ENCODE assay signal across 9 cellular contexts in genomic region chr1:90835172-90835660, GRCh38.
DNase-seq lines count a peak whose midpoint lies in the region; ATAC-seq and TF ChIP-seq lines count a peak whose summit lies in the region.
"Had no signal": no experiment of that assay in that cellular context is flagged by ENCODE, and none has a peak within 500 bp of the region (broad histone marks: within the 10 kb centered on the region; RNA-seq: fewer than 3 reads in every experiment).

No MANE protein-coding gene starts in this region.

- peaks cover 95% of the 10 kb centered on the region for H3K27me3 ChIP-seq in HUES48 (ENCODE audit: control insufficient read depth, insufficient read depth, low read length)
- H3K27me3 ChIP-seq in esophagus muscularis mucosa = peaks cover 0 to 92% (median 46%) of the 10 kb centered on the region in 4 donors

- no peak overlapping the region for H3K9ac ChIP-seq in HUES48 (ENCODE audit: low read depth, low read length)

- H3K9me3 Mint-ChIP-seq in nephron progenitor cell = no peaks in the 10 kb centered on the region

- no peaks in the 10 kb centered on the region for H3K36me3 Mint-ChIP-seq in nephron progenitor cell (ENCODE audit: low read depth)

- H3K9me3 ChIP-seq in HUES48 (ENCODE audit: control insufficient read depth, insufficient read depth, low read length) (no peaks in the 10 kb centered on the region), esophagus muscularis mucosa (no peaks in the 10 kb centered on the region)
- H3K9me3 ChIP-seq: Caco-2 had no signal

- 37% methylated on average over 16 of the region's 33 CpGs for WGBS in esophagus muscularis mucosa

- intact Hi-C loops in esophagus muscularis mucosa (cut with DNase I) = no loop called here

- H3K4me3 ChIP-seq in HUES48 (ENCODE audit: low read depth, low read length) (peak overlapping the region; percentile 57), esophagus muscularis mucosa (peak overlapping the region; percentile 44 to 53 (median 48))

- TF ChIP-seq CTCF in esophagus muscularis mucosa (IDR thresholded peaks at IDR 0.05) (no peak), nephron progenitor cell (IDR thresholded peaks at IDR 0.05) (no peak)

- H3K4me1 ChIP-seq in HUES48 (ENCODE audit: control insufficient read depth, insufficient read depth, low read length) (peaks cover 61% of the 10 kb centered on the region), esophagus muscularis mucosa (peaks cover 11 to 23% (median 22%) of the 10 kb centered on the region in 4 donors)
- H3K4me1 ChIP-seq: Caco-2 had no signal

- H3K27me3 Mint-ChIP-seq in nephron progenitor cell (ENCODE audit: low read depth, poor library complexity) = peaks cover 100% of the 10 kb centered on the region

- no peaks in the 10 kb centered on the region for H3K36me3 ChIP-seq in HUES48 (ENCODE audit: control insufficient read depth, insufficient read depth, low read length)
- H3K36me3 ChIP-seq in esophagus muscularis mucosa = no peaks in the 10 kb centered on the region

- no peak for ATAC-seq in GM21717 (IDR thresholded peaks at IDR 0.05; ENCODE audit: unreplicated experiment)
- no peak for ATAC-seq in HG03196 (IDR thresholded peaks at IDR 0.05; ENCODE audit: unreplicated experiment)

- no peak overlapping the region for H3K27ac Mint-ChIP-seq in nephron progenitor cell

- H3K27ac ChIP-seq in HUES48 (ENCODE audit: low read depth, low read length) = no peak overlapping the region
- no peak overlapping the region for H3K27ac ChIP-seq in esophagus muscularis mucosa (replicated peaks in 1 of 4)

- no peak overlapping the region for H3K4me3 Mint-ChIP-seq in nephron progenitor cell

- no peak for TF ChIP-seq EP300 in esophagus muscularis mucosa (IDR thresholded peaks at IDR 0.05)

- no peak for TF ChIP-seq POLR2A in esophagus muscularis mucosa (IDR thresholded peaks at IDR 0.05; ENCODE audit: low read depth)

- DNase-seq in AG20443 (ENCODE audit: low spot score) = peak; percentile 24
- no peak for DNase-seq in esophagus muscularis mucosa (ENCODE audit: extremely low spot score)
- peak; percentile 41 for DNase-seq in nephron progenitor cell
- no peak for DNase-seq in effector CD4-positive, alpha-beta T cell
- no peak for DNase-seq in occipital lobe (lab: John Stamatoyannopoulos, UW)
- DNase-seq: Caco-2 had no signal

- peaks cover 44% of the 10 kb centered on the region for H3K4me1 Mint-ChIP-seq in nephron progenitor cell

Comparison
In these comparisons a context has a peak if more than half of its experiments do, and no peak if none do; other contexts are left out.
1. DNase-seq: peak in AG20443 (single experiment) and nephron progenitor cell (single experiment); none in esophagus muscularis mucosa (single experiment), effector CD4-positive, alpha-beta T cell (single experiment) and occipital lobe (single experiment).